In genomic region chr12:71654200-71654599, GRCh38 we compare ENCODE assay signal across 19 cellular contexts. TPM values are rescaled to one million over a fixed set of nuclear protein-coding genes. Genes with fewer than 3 reads are reported as not detected.
A peak's percentile ranks its signal among the peaks of the same experiment; 100 is the strongest.
DNase-seq lines count a peak whose midpoint lies in the region; ATAC-seq, FAIRE-seq and TF ChIP-seq lines count a peak whose summit lies in the region.
"Had no signal": no experiment of that assay in that cellular context is flagged by ENCODE, and none has a peak within 500 bp of the region (broad histone marks: within the 10 kb centered on the region; RNA-seq: fewer than 3 reads in every experiment).

No MANE protein-coding gene starts in this region.

- BruUV-seq in HepG2 (replicated peaks; lab: Mats Ljungman, UMichigan) = no TSS peak

- no peak overlapping the region for H3K27ac ChIP-seq in HepG2 (ENCODE audit: extremely low read length, insufficient read depth, low read length)
- no peak overlapping the region for H3K27ac ChIP-seq in right lobe of liver
- H3K27ac ChIP-seq in astrocyte (ENCODE audit: low read depth, low read length) = no peak overlapping the region
- H3K27ac ChIP-seq: 22Rv1 had no signal

- H2AFZ ChIP-seq in HepG2 (ENCODE audit: low read length) (no peak overlapping the region), astrocyte (ENCODE audit: low read depth, low read length) (no peak overlapping the region)

- peak overlapping the region; percentile 30 for H3K27ac Mint-ChIP-seq in astrocyte (ENCODE audit: unreplicated experiment)
- no peak overlapping the region for H3K27ac Mint-ChIP-seq in stimulated activated effector memory CD8-positive, alpha-beta T cell treated with anti-CD3 and anti-CD28 coated beads, Interleukin-12 subunit alpha, Interleukin-12 subunit beta, amount 100 ng/mL, for 72 hours
- H3K27ac Mint-ChIP-seq: H9 had no signal

- H3K27me3 Mint-ChIP-seq in astrocyte (ENCODE audit: low read depth, unreplicated experiment) = no peaks in the 10 kb centered on the region

- intact Hi-C loops in HepG2 (cut with micrococcal nuclease; ENCODE audit: unreplicated experiment) (no loop called here), right lobe of liver (cut with DNase I) (no loop called here), lower leg skin (cut with DNase I; ENCODE audit: low total_unique reads) (loop anchor here (10.0 kb wide), 1 partner anchor 91 kb away; no protein-coding TSS in a partner anchor)

- WGBS in HepG2 (ENCODE audit: low lambda C conversion rate) = 85% methylated on average over 3 of the region's 3 CpGs
- 100% methylated on average over 3 of the region's 3 CpGs for WGBS in right lobe of liver (ENCODE audit: insufficient coverage, low coverage, low lambda C conversion rate, missing lambda C conversion rate)
- 86 to 98% methylated on average over 3 of the region's 3 CpGs for WGBS in lower leg skin, 2 donors

- TF ChIP-seq CTCF in HepG2 (CRISPR knock-in tag; IDR thresholded peaks at IDR 0.05) (no peak), right lobe of liver (IDR thresholded peaks at IDR 0.05) (no peak), astrocyte (IDR thresholded peaks at IDR 0.05; ENCODE audit: insufficient read depth, low read depth, low read length) (no peak), lower leg skin (IDR thresholded peaks at IDR 0.05) (no peak)

- H3K4me3 ChIP-seq in HepG2 (replicated peaks in 1 of 3; ENCODE audit: insufficient read depth in 1 of 3, low read depth in 2 of 3, low read length in 3 of 3) (no peak overlapping the region), right lobe of liver (no peak overlapping the region), astrocyte (ENCODE audit: insufficient read depth, low read depth, low read length) (no peak overlapping the region), lower leg skin (ENCODE audit: low read depth, poor library complexity, severe bottlenecking) (no peak overlapping the region)
- H3K4me3 ChIP-seq: GM12878 had no signal

- H3K9me3 ChIP-seq in HepG2 (ENCODE audit: low read length) (peaks cover 12% of the 10 kb centered on the region), right lobe of liver (no peaks in the 10 kb centered on the region), astrocyte (ENCODE audit: insufficient read depth, low read depth, low read length) (no peaks in the 10 kb centered on the region)

- TF ChIP-seq POLR2A in HepG2 (IDR thresholded peaks at IDR 0.05; ENCODE audit: insufficient read depth in 1 of 2, low read depth in 2 of 2, low read length in 2 of 2) (no peak), right lobe of liver (IDR thresholded peaks at IDR 0.05) (no peak), lower leg skin (IDR thresholded peaks at IDR 0.05) (no peak)

- H3K4me3 Mint-ChIP-seq in astrocyte (ENCODE audit: unreplicated experiment) = no peak overlapping the region
- H3K4me3 Mint-ChIP-seq in stimulated activated effector memory CD8-positive, alpha-beta T cell treated with anti-CD3 and anti-CD28 coated beads, Interleukin-12 subunit alpha, Interleukin-12 subunit beta, amount 100 ng/mL, for 72 hours = peak overlapping the region; percentile 31
- H3K4me3 Mint-ChIP-seq: H9 had no signal

- H3K9ac ChIP-seq in HepG2 (ENCODE audit: insufficient read depth, low read depth, low read length) = no peak overlapping the region
- no peak overlapping the region for H3K9ac ChIP-seq in astrocyte (ENCODE audit: low read length)

- in situ Hi-C loops in HepG2 (cut with HindIII; ENCODE audit: extremely low pct_ligation_motif_present, low pct_unique_long_range_greater_than_20kb) = no loop called here

- DNase-seq in SIG-M5 treated with dmso at 0.1 percent for 504 hours (lab: John Stamatoyannopoulos, UW; ENCODE audit: unreplicated experiment) (peak; percentile 27), SIG-M5 (lab: John Stamatoyannopoulos, UW) (no peak), HepG2 (ENCODE audit: low spot score) (peak; percentile 50), right lobe of liver (no peak), astrocyte (ENCODE audit: low read depth) (no peak), lower leg skin (ENCODE audit: low spot score in 2 of 2) (no peak), NCI-H1105 (lab: John Stamatoyannopoulos, UW) (no peak)
- no peak for DNase-seq in stimulated activated effector memory CD8-positive, alpha-beta T cell treated with anti-CD3 and anti-CD28 coated beads, Interleukin-12 subunit alpha, Interleukin-12 subunit beta, amount 100 ng/mL, for 72 hours (ENCODE audit: low spot score in 2 of 2)
- DNase-seq: DMS53; H9; IMR-90; NCI-H1436 treated with DMSO at 0.1 percent for 48 hours; NCI-H2081; NCI-H526 treated with DMSO at 0.1 percent for 48 hours; NK-92 treated with Interleukin-12 subunit alpha and Interleukin-12 subunit beta, amount 100 ng/mL, for 24 hours; OCI-M1; RPMI8226 had no signal

- peaks cover 25% of the 10 kb centered on the region for H3K36me3 Mint-ChIP-seq in astrocyte (ENCODE audit: low read depth, unreplicated experiment)
- H3K36me3 Mint-ChIP-seq in stimulated activated effector memory CD8-positive, alpha-beta T cell treated with anti-CD3 and anti-CD28 coated beads, Interleukin-12 subunit alpha, Interleukin-12 subunit beta, amount 100 ng/mL, for 72 hours = no peaks in the 10 kb centered on the region

- H3K27me3 ChIP-seq in HepG2 (ENCODE audit: control insufficient read depth in 1 of 2, insufficient read depth in 2 of 2, low read length in 2 of 2) = no peaks in the 10 kb centered on the region
- H3K27me3 ChIP-seq in right lobe of liver = no peaks in the 10 kb centered on the region
- H3K27me3 ChIP-seq in astrocyte (ENCODE audit: insufficient read depth, low read length) = no peaks in the 10 kb centered on the region

- ATAC-seq in HepG2 = peak; percentile 76
- ATAC-seq in right lobe of liver = no peak
- ATAC-seq in stimulated activated effector memory CD8-positive, alpha-beta T cell treated with anti-CD3 and anti-CD28 coated beads, Interleukin-12 subunit alpha, Interleukin-12 subunit beta, amount 100 ng/mL, for 72 hours = no peak
- ATAC-seq: GM12878 had no signal

- no peak overlapping the region for H3K4me2 ChIP-seq in HepG2 (ENCODE audit: low read depth, low read length)
- peak overlapping the region; percentile 18 for H3K4me2 ChIP-seq in astrocyte (ENCODE audit: low read length)

- FAIRE-seq in HepG2 (lab: Jason Lieb, UNC) (no peak), astrocyte (lab: Jason Lieb, UNC) (no peak)
- FAIRE-seq: GM12878 had no signal

- TF ChIP-seq EP300 in HepG2 (IDR thresholded peaks at IDR 0.05; ENCODE audit: low read depth in 2 of 2, low read length in 2 of 2) = no peak
- no peak for TF ChIP-seq EP300 in HepG2 (CRISPR knock-in tag; IDR thresholded peaks at IDR 0.05; ENCODE audit: borderline replicate concordance)

- no peak for TF ChIP-seq RAD21 in HepG2 (CRISPR knock-in tag; IDR thresholded peaks at IDR 0.05)

- CTCF ChIA-PET in HepG2 (lab: Yijun Ruan, JAX; ENCODE audit: low intra/inter-chr PET ratio, low total read pairs) = no interaction called here

- H4K20me1 ChIP-seq in HepG2 (ENCODE audit: insufficient read depth, low read length) (no peaks in the 10 kb centered on the region; the same call in 1 of the 2 replicates), astrocyte (ENCODE audit: insufficient read depth, low read length) (peaks cover 78% of the 10 kb centered on the region)

- no peaks in the 10 kb centered on the region for H3K9me3 Mint-ChIP-seq in astrocyte (ENCODE audit: unreplicated experiment)
- H3K9me3 Mint-ChIP-seq in stimulated activated effector memory CD8-positive, alpha-beta T cell treated with anti-CD3 and anti-CD28 coated beads, Interleukin-12 subunit alpha, Interleukin-12 subunit beta, amount 100 ng/mL, for 72 hours = no peaks in the 10 kb centered on the region

- H3K4me1 ChIP-seq in HepG2 (ENCODE audit: insufficient read depth, low read length) (peaks cover 26% of the 10 kb centered on the region), right lobe of liver (peaks cover 0 to 9% (median 0%) of the 10 kb centered on the region in 4 donors), astrocyte (ENCODE audit: insufficient read depth, low read length) (no peaks in the 10 kb centered on the region)

- H3K36me3 ChIP-seq in HepG2 (replicated peaks in 1 of 2; ENCODE audit: control insufficient read depth in 1 of 2, insufficient read depth in 2 of 2, low read length in 2 of 2) (peaks cover 2 to 46% of the 10 kb centered on the region in 2 experiments), right lobe of liver (peaks cover 0 to 21% (median 10%) of the 10 kb centered on the region in 4 donors), astrocyte (ENCODE audit: insufficient read depth, low read length) (peaks cover 44% of the 10 kb centered on the region)

- H3K79me2 ChIP-seq in HepG2 (ENCODE audit: insufficient read depth, low read length) = peaks cover 60% of the 10 kb centered on the region
- peaks cover 100% of the 10 kb centered on the region for H3K79me2 ChIP-seq in astrocyte (ENCODE audit: insufficient read depth, low read length)

- POLR2A ChIA-PET in HepG2 (lab: Yijun Ruan, JAX) = interaction anchor here (1.8 kb wide), 1 partner anchor 9 kb away, joined by 6 read pairs; the partner anchor contains the start of genes THAP2 and ZFC3H1

- H3K4me1 Mint-ChIP-seq in astrocyte (ENCODE audit: low read depth, unreplicated experiment) = peaks cover 23% of the 10 kb centered on the region
- peaks cover 35% of the 10 kb centered on the region for H3K4me1 Mint-ChIP-seq in stimulated activated effector memory CD8-positive, alpha-beta T cell treated with anti-CD3 and anti-CD28 coated beads, Interleukin-12 subunit alpha, Interleukin-12 subunit beta, amount 100 ng/mL, for 72 hours

RNA-seq across cellular contexts. Expression of gene ZFC3H1, which starts 9.4 kb away (rescaled TPM):
- 8.9 and 17.1 TPM in 2 replicates for total RNA-seq in HepG2 (2016; rRNA removed; fragmentation: Illumina TruSeq; extraction: Trizol)
- 5.0 and 6.0 TPM in 2 replicates for total RNA-seq in HepG2 (2016; cell fraction: cytosol; rRNA removed; fragmentation: Illumina TruSeq; extraction: Trizol; ENCODE audit: low read depth)
- total RNA-seq in HepG2 (2016; cell fraction: insoluble cytoplasmic fraction; rRNA removed; fragmentation: Illumina TruSeq; extraction: Trizol) = 7.0 and 13.0 TPM in 2 replicates
- 4.6 and 5.9 TPM in 2 replicates for total RNA-seq in HepG2 (2016; cell fraction: membrane; rRNA removed; fragmentation: Illumina TruSeq; extraction: Trizol)
- 73.8 and 77.3 TPM in 2 replicates for total RNA-seq in HepG2 (2016; cell fraction: nucleus; rRNA removed; fragmentation: Illumina TruSeq; extraction: Trizol)
- 31.4 and 38.3 TPM in 2 replicates for polyA plus RNA-seq in HepG2 (2011; rRNA removed)
- polyA plus RNA-seq in HepG2 (2011; cell fraction: cytosol; rRNA removed) = 4.3 and 6.5 TPM in 2 replicates
- polyA plus RNA-seq in HepG2 (2011; cell fraction: nucleus; rRNA removed) = 96.5 and 110 TPM in 2 replicates
- polyA plus RNA-seq in HepG2 (2012) = 19.0 and 21.7 TPM in 2 replicates
- polyA plus RNA-seq in HepG2 (2016; cell fraction: cytosol; fragmentation: Illumina TruSeq; extraction: Trizol; ENCODE audit: low read depth) = 0.44 and 0.55 TPM in 2 replicates
- polyA plus RNA-seq in HepG2 (2016; cell fraction: insoluble cytoplasmic fraction; fragmentation: Illumina TruSeq; extraction: Trizol; ENCODE audit: low read depth) = 7.3 and 8.6 TPM in 2 replicates
- 1.7 and 1.9 TPM in 2 replicates for polyA plus RNA-seq in HepG2 (2016; cell fraction: membrane; fragmentation: Illumina TruSeq; extraction: Trizol; ENCODE audit: low read depth)
- 99.4 and 110 TPM in 2 replicates for polyA plus RNA-seq in HepG2 (2016; cell fraction: nucleus; fragmentation: Illumina TruSeq; extraction: Trizol; ENCODE audit: insufficient read depth, low read depth)
- polyA minus RNA-seq in HepG2 (2011; rRNA and poly(A)+ RNA removed; ENCODE audit: low replicate concordance) = 11.8 and 15.6 TPM in 2 replicates
- 6.1 and 11.4 TPM in 2 replicates for polyA minus RNA-seq in HepG2 (2011; cell fraction: cytosol; rRNA and poly(A)+ RNA removed)
- 208 and 220 TPM in 2 replicates for polyA minus RNA-seq in HepG2 (2011; cell fraction: nucleus; rRNA and poly(A)+ RNA removed)
- 10 to 100 TPM; 13.0 to 27.3 (median 19.1) TPM for total RNA-seq in right lobe of liver
- 50.9 and 51.7 TPM in 2 replicates for total RNA-seq in astrocyte
- 10 to 100 TPM; 47.1 to 80.1 (median 52.6) TPM for total RNA-seq in lower leg skin

RNA-seq across cellular contexts. Expression of gene THAP2, which starts 9.9 kb away (rescaled TPM):
- total RNA-seq in HepG2 (2016; rRNA removed; fragmentation: Illumina TruSeq; extraction: Trizol) (6.2 and 7.3 TPM in 2 replicates), right lobe of liver (1 to 10 TPM; 1.3 to 3.2 (median 2.0) TPM), astrocyte (6.0 and 6.3 TPM in 2 replicates), lower leg skin (1 to 10 TPM; 2.6 to 3.2 (median 3.0) TPM)
- total RNA-seq in HepG2 (2016; cell fraction: cytosol; rRNA removed; fragmentation: Illumina TruSeq; extraction: Trizol; ENCODE audit: low read depth) = 3.0 and 3.9 TPM in 2 replicates
- 5.9 and 7.3 TPM in 2 replicates for total RNA-seq in HepG2 (2016; cell fraction: insoluble cytoplasmic fraction; rRNA removed; fragmentation: Illumina TruSeq; extraction: Trizol)
- total RNA-seq in HepG2 (2016; cell fraction: membrane; rRNA removed; fragmentation: Illumina TruSeq; extraction: Trizol) = 5.3 and 6.1 TPM in 2 replicates
- 9.9 and 13.4 TPM in 2 replicates for total RNA-seq in HepG2 (2016; cell fraction: nucleus; rRNA removed; fragmentation: Illumina TruSeq; extraction: Trizol)
- polyA plus RNA-seq in HepG2 (2011; rRNA removed) = 5.0 and 5.2 TPM in 2 replicates
- polyA plus RNA-seq in HepG2 (2011; cell fraction: cytosol; rRNA removed) = 1.4 and 2.4 TPM in 2 replicates
- 3.8 and 5.8 TPM in 2 replicates for polyA plus RNA-seq in HepG2 (2011; cell fraction: nucleus; rRNA removed)
- 5.1 and 8.6 TPM in 2 replicates for polyA plus RNA-seq in HepG2 (2012)
- 3.0 and 4.3 TPM in 2 replicates for polyA plus RNA-seq in HepG2 (2016; cell fraction: cytosol; fragmentation: Illumina TruSeq; extraction: Trizol; ENCODE audit: low read depth)
- 7.7 and 7.9 TPM in 2 replicates for polyA plus RNA-seq in HepG2 (2016; cell fraction: insoluble cytoplasmic fraction; fragmentation: Illumina TruSeq; extraction: Trizol; ENCODE audit: low read depth)
- 4.7 and 4.8 TPM in 2 replicates for polyA plus RNA-seq in HepG2 (2016; cell fraction: membrane; fragmentation: Illumina TruSeq; extraction: Trizol; ENCODE audit: low read depth)
- polyA plus RNA-seq in HepG2 (2016; cell fraction: nucleus; fragmentation: Illumina TruSeq; extraction: Trizol; ENCODE audit: insufficient read depth, low read depth) = 12.1 and 12.4 TPM in 2 replicates
- 2.5 and 2.9 TPM in 2 replicates for polyA minus RNA-seq in HepG2 (2011; rRNA and poly(A)+ RNA removed; ENCODE audit: low replicate concordance)
- 1.9 and 4.4 TPM in 2 replicates for polyA minus RNA-seq in HepG2 (2011; cell fraction: cytosol; rRNA and poly(A)+ RNA removed)
- polyA minus RNA-seq in HepG2 (2011; cell fraction: nucleus; rRNA and poly(A)+ RNA removed) = 13.9 and 14.5 TPM in 2 replicates

RNA-seq across cellular contexts. Expression of gene TMEM19, which starts 31.7 kb away (rescaled TPM):
- total RNA-seq in HepG2 (2016; rRNA removed; fragmentation: Illumina TruSeq; extraction: Trizol) (21.9 and 22.5 TPM in 2 replicates), right lobe of liver (10 to 100 TPM; 11.2 to 18.9 (median 15.7) TPM), astrocyte (22.6 and 25.8 TPM in 2 replicates), lower leg skin (10 to 100 TPM; 20.4 to 47.6 (median 38.6) TPM)
- 8.4 and 11.1 TPM in 2 replicates for total RNA-seq in HepG2 (2016; cell fraction: cytosol; rRNA removed; fragmentation: Illumina TruSeq; extraction: Trizol; ENCODE audit: low read depth)
- total RNA-seq in HepG2 (2016; cell fraction: insoluble cytoplasmic fraction; rRNA removed; fragmentation: Illumina TruSeq; extraction: Trizol) = 24.4 and 24.7 TPM in 2 replicates
- total RNA-seq in HepG2 (2016; cell fraction: membrane; rRNA removed; fragmentation: Illumina TruSeq; extraction: Trizol) = 19.4 and 21.7 TPM in 2 replicates
- 20.6 and 22.2 TPM in 2 replicates for total RNA-seq in HepG2 (2016; cell fraction: nucleus; rRNA removed; fragmentation: Illumina TruSeq; extraction: Trizol)
- polyA plus RNA-seq in HepG2 (2011; rRNA removed) = 12.0 and 16.9 TPM in 2 replicates
- polyA plus RNA-seq in HepG2 (2011; cell fraction: cytosol; rRNA removed) = 10.0 and 19.2 TPM in 2 replicates
- polyA plus RNA-seq in HepG2 (2011; cell fraction: nucleus; rRNA removed) = 5.6 and 6.0 TPM in 2 replicates
- polyA plus RNA-seq in HepG2 (2012) = 8.1 and 12.4 TPM in 2 replicates
- 11.2 and 15.2 TPM in 2 replicates for polyA plus RNA-seq in HepG2 (2016; cell fraction: cytosol; fragmentation: Illumina TruSeq; extraction: Trizol; ENCODE audit: low read depth)
- polyA plus RNA-seq in HepG2 (2016; cell fraction: insoluble cytoplasmic fraction; fragmentation: Illumina TruSeq; extraction: Trizol; ENCODE audit: low read depth) = 18.4 and 19.0 TPM in 2 replicates
- polyA plus RNA-seq in HepG2 (2016; cell fraction: membrane; fragmentation: Illumina TruSeq; extraction: Trizol; ENCODE audit: low read depth) = 19.6 and 21.1 TPM in 2 replicates
- polyA plus RNA-seq in HepG2 (2016; cell fraction: nucleus; fragmentation: Illumina TruSeq; extraction: Trizol; ENCODE audit: insufficient read depth, low read depth) = 22.5 and 24.5 TPM in 2 replicates
- polyA minus RNA-seq in HepG2 (2011; rRNA and poly(A)+ RNA removed; ENCODE audit: low replicate concordance) = 22.8 and 43.2 TPM in 2 replicates
- 14.2 and 14.3 TPM in 2 replicates for polyA minus RNA-seq in HepG2 (2011; cell fraction: cytosol; rRNA and poly(A)+ RNA removed)
- polyA minus RNA-seq in HepG2 (2011; cell fraction: nucleus; rRNA and poly(A)+ RNA removed) = 16.7 and 20.8 TPM in 2 replicates

Comparison
In these comparisons a context has a peak if more than half of its experiments do, and no peak if none do; other contexts are left out.
1. DNase-seq: peak in SIG-M5 treated with dmso at 0.1 percent for 504 hours (single experiment) and HepG2 (single experiment); none in SIG-M5 (single experiment), right lobe of liver (0 of 3), astrocyte (single experiment), stimulated activated effector memory CD8-positive, alpha-beta T cell treated with anti-CD3 and anti-CD28 coated beads, Interleukin-12 subunit alpha, Interleukin-12 subunit beta, amount 100 ng/mL, for 72 hours (0 of 2), lower leg skin (0 of 2) and NCI-H1105 (single experiment).